17 cellular contexts compared by ENCODE assay signal in the genomic region with DNA sequence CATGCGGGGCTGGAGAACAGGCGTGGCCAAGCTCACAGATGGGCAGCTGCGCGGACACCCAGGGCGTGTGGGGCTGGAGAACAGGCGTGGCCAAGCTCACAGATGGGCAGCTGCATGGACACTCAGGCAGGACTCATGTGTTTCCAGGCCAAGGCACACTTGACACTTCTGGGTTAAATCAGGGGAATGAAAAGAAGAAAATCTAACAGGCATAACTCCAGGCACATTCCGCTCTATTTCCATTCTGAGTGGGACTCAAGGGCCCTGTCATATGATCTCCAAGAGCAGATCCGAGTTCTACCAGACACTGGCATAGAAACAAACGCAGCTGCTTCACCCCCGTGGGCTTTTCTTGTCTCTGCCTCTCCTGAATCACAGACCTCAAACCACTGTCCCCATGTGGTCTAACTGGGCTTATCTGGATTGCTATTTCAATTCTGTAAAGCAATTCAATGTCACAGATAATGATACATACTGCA. TPM values are rescaled to one million over a fixed set of nuclear protein-coding genes. Genes with fewer than 3 reads are reported as not detected.
DNase-seq lines count a peak whose midpoint lies in the region; ATAC-seq and TF ChIP-seq lines count a peak whose summit lies in the region.
"Had no signal": no experiment of that assay in that cellular context is flagged by ENCODE, and none has a peak within 500 bp of the region (broad histone marks: within the 10 kb centered on the region; RNA-seq: fewer than 3 reads in every experiment).

No MANE protein-coding gene starts in this region.

- H3K9me3 Mint-ChIP-seq in neural progenitor cell, result peaks cover 2% of the 10 kb centered on the region
- H3K9me3 Mint-ChIP-seq: activated naive CD4-positive, alpha-beta T cell treated with anti-CD3 and anti-CD28 coated beads for 36 hours had no signal

- CTCF ChIA-PET in PC-9 (lab: Charles Lee), result no interaction called here

- no peak overlapping the region for H2BK5ac ChIP-seq in mesenchymal stem cell (ENCODE audit: low read depth, low read length, poor library complexity, severe bottlenecking)

- ATAC-seq in left ventricle myocardium superior, result peak; percentile 83
- ATAC-seq: activated CD8-positive, alpha-beta memory T cell treated with anti-CD3 and anti-CD28 coated beads, Interleukin-2, amount 10 ng/mL, durations not matched to agents 7 days and 5 days had no signal

- H3K36me3 ChIP-seq in skeletal muscle tissue (ENCODE audit: control insufficient read depth in 3 of 3, insufficient read depth in 3 of 3, low read length in 3 of 3), result peaks cover 18 to 36% (median 21%) of the 10 kb centered on the region in 3 donors
- H3K36me3 ChIP-seq in mesenchymal stem cell (ENCODE audit: control insufficient read depth in 1 of 2, insufficient read depth in 2 of 2, low read depth in 1 of 2, low read length in 2 of 2), result peaks cover 61 to 65% of the 10 kb centered on the region in 2 experiments
- H3K36me3 ChIP-seq in neural progenitor cell, result no peaks in the 10 kb centered on the region
- H3K36me3 ChIP-seq in PC-9 (ENCODE audit: low read depth), result no peaks in the 10 kb centered on the region

- H3K9ac ChIP-seq in skeletal muscle tissue (ENCODE audit: low read depth in 1 of 3, low read length in 3 of 3) (peak overlapping the region in 2 of 3 donors; percentile 50 to 51), mesenchymal stem cell (ENCODE audit: low read length) (no peak overlapping the region), neural progenitor cell (no peak overlapping the region)

- peaks cover 8% of the 10 kb centered on the region for H3K27me3 Mint-ChIP-seq in neural progenitor cell (ENCODE audit: insufficient read depth, low read depth)
- H3K27me3 Mint-ChIP-seq: activated CD8-positive, alpha-beta memory T cell treated with anti-CD3 and anti-CD28 coated beads, Interleukin-2, amount 10 ng/mL, durations not matched to agents 7 days and 5 days had no signal

- H3K4me1 ChIP-seq in skeletal muscle tissue (ENCODE audit: control insufficient read depth in 3 of 3, insufficient read depth in 3 of 3, low read length in 3 of 3), result peaks cover 14 to 28% (median 19%) of the 10 kb centered on the region in 3 donors
- H3K4me1 ChIP-seq in mesenchymal stem cell (ENCODE audit: control insufficient read depth, insufficient read depth, low read depth, low read length), result peaks cover 8% of the 10 kb centered on the region
- no peaks in the 10 kb centered on the region for H3K4me1 ChIP-seq in neural progenitor cell
- H3K4me1 ChIP-seq in PC-9 (replicated peaks; ENCODE audit: insufficient read depth), result peaks cover 1% of the 10 kb centered on the region
- H3K4me1 ChIP-seq: upper lobe of left lung had no signal

- H2BK12ac ChIP-seq in mesenchymal stem cell (ENCODE audit: low read length in 2 of 2), result no peak overlapping the region

- no peak overlapping the region for H3K4ac ChIP-seq in mesenchymal stem cell (ENCODE audit: low read depth in 1 of 2, low read length in 2 of 2)

- no peak overlapping the region for H4K91ac ChIP-seq in mesenchymal stem cell (ENCODE audit: low read length)

- intact Hi-C loops in left ventricle myocardium superior (cut with micrococcal nuclease) (no loop called here), PC-9 (cut with micrococcal nuclease; ENCODE audit: unreplicated experiment) (no loop called here)

- no peak overlapping the region for H3K27ac ChIP-seq in skeletal muscle tissue (ENCODE audit: low read depth, low read length)
- no peak overlapping the region for H3K27ac ChIP-seq in mesenchymal stem cell (ENCODE audit: low read length, poor library complexity, severe bottlenecking)
- H3K27ac ChIP-seq in neural progenitor cell, result no peak overlapping the region
- H3K27ac ChIP-seq in PC-9, result no peak overlapping the region
- H3K27ac ChIP-seq: upper lobe of left lung had no signal

- no peak overlapping the region for H2AFZ ChIP-seq in mesenchymal stem cell (ENCODE audit: low read depth, low read length)
- H2AFZ ChIP-seq in neural progenitor cell (replicated peaks), result no peak overlapping the region
- no peak overlapping the region for H2AFZ ChIP-seq in PC-9

- no peak overlapping the region for H4K8ac ChIP-seq in mesenchymal stem cell (ENCODE audit: low read length)

- DNase-seq in NCI-H1417 (lab: John Stamatoyannopoulos, UW), result peak; percentile 26 to 97 (median 71)
- DNase-seq in NCI-H1417 treated with DMSO at 0.1 percent for 48 hours (lab: John Stamatoyannopoulos, UW), result no peak
- DNase-seq in NCI-H2171 (lab: John Stamatoyannopoulos, UW), result peak; percentile 3
- no peak for DNase-seq in left ventricle myocardium superior
- DNase-seq in mesenchymal stem cell, result no peak
- DNase-seq in neural progenitor cell (ENCODE audit: low spot score), result no peak
- DNase-seq in PC-9, result no peak
- DNase-seq: 8988T; activated CD8-positive, alpha-beta memory T cell treated with anti-CD3 and anti-CD28 coated beads, Interleukin-2, amount 10 ng/mL, durations not matched to agents 7 days and 5 days; activated naive CD4-positive, alpha-beta T cell treated with anti-CD3 and anti-CD28 coated beads for 36 hours; CD4-positive, CD25-positive, alpha-beta regulatory T cell; effector CD4-positive, alpha-beta T cell; immature natural killer cell; stimulated activated CD4-positive, alpha-beta T cell treated with anti-CD3 and anti-CD28 coated beads, Interleukin-2, amount 100 ng/mL, for 24 hours had no signal

- H3K23ac ChIP-seq in mesenchymal stem cell (ENCODE audit: low read length in 2 of 2), result no peak overlapping the region

- H3K27me3 ChIP-seq in skeletal muscle tissue (ENCODE audit: control insufficient read depth in 3 of 3, insufficient read depth in 3 of 3, low read length in 3 of 3), result no peaks in the 10 kb centered on the region
- no peaks in the 10 kb centered on the region for H3K27me3 ChIP-seq in mesenchymal stem cell (ENCODE audit: control insufficient read depth in 1 of 2, insufficient read depth in 1 of 2, low read length in 2 of 2)
- no peaks in the 10 kb centered on the region for H3K27me3 ChIP-seq in neural progenitor cell
- no peaks in the 10 kb centered on the region for H3K27me3 ChIP-seq in PC-9 (ENCODE audit: insufficient read depth, low read depth)
- H3K27me3 ChIP-seq: upper lobe of left lung had no signal

- peaks cover 31% of the 10 kb centered on the region for H3K36me3 Mint-ChIP-seq in neural progenitor cell

- peaks cover 3% of the 10 kb centered on the region for H3F3A ChIP-seq in neural progenitor cell (ENCODE audit: low read depth)
- H3F3A ChIP-seq in PC-9 (ENCODE audit: insufficient read depth, low read depth), result peaks cover 8% of the 10 kb centered on the region; the same call in 1 of the 2 replicates

- no peaks in the 10 kb centered on the region for H3K9me3 ChIP-seq in skeletal muscle tissue (ENCODE audit: control insufficient read depth in 3 of 3, low read length in 3 of 3)
- no peaks in the 10 kb centered on the region for H3K9me3 ChIP-seq in mesenchymal stem cell (ENCODE audit: control insufficient read depth, low read length)
- H3K9me3 ChIP-seq in neural progenitor cell (ENCODE audit: low read depth), result no peaks in the 10 kb centered on the region
- no peaks in the 10 kb centered on the region for H3K9me3 ChIP-seq in PC-9 (ENCODE audit: insufficient read depth, low read depth)
- H3K9me3 ChIP-seq: upper lobe of left lung had no signal

- H4K20me1 ChIP-seq in neural progenitor cell (ENCODE audit: low read depth), result no peaks in the 10 kb centered on the region
- H4K20me1 ChIP-seq in PC-9 (ENCODE audit: insufficient read depth), result no peaks in the 10 kb centered on the region

- H3K18ac ChIP-seq in mesenchymal stem cell (ENCODE audit: low read depth in 1 of 2, low read length in 2 of 2), result no peak overlapping the region

- no peak overlapping the region for H3K4me2 ChIP-seq in mesenchymal stem cell (ENCODE audit: low read length, poor library complexity, severe bottlenecking)
- H3K4me2 ChIP-seq in neural progenitor cell, result no peak overlapping the region
- H3K4me2 ChIP-seq in PC-9, result no peak overlapping the region

- TF ChIP-seq CTCF in neural progenitor cell (IDR thresholded peaks at IDR 0.05) (no peak), PC-9 (conservative IDR thresholded peaks at IDR 0.05) (no peak)

- POLR2A ChIA-PET in PC-9 (lab: Charles Lee; ENCODE audit: unreplicated experiment), result no interaction called here

- no peak overlapping the region for H3K4me3 Mint-ChIP-seq in neural progenitor cell
- H3K4me3 Mint-ChIP-seq: activated CD8-positive, alpha-beta memory T cell treated with anti-CD3 and anti-CD28 coated beads, Interleukin-2, amount 10 ng/mL, durations not matched to agents 7 days and 5 days; activated naive CD4-positive, alpha-beta T cell treated with anti-CD3 and anti-CD28 coated beads for 36 hours; immature natural killer cell had no signal

- no peak overlapping the region for H2BK15ac ChIP-seq in mesenchymal stem cell (ENCODE audit: low read depth, poor library complexity, severe bottlenecking)

- no peak overlapping the region for H3K27ac Mint-ChIP-seq in neural progenitor cell
- H3K27ac Mint-ChIP-seq: activated CD8-positive, alpha-beta memory T cell treated with anti-CD3 and anti-CD28 coated beads, Interleukin-2, amount 10 ng/mL, durations not matched to agents 7 days and 5 days had no signal

- no peaks in the 10 kb centered on the region for H3K79me2 ChIP-seq in neural progenitor cell (ENCODE audit: low read depth)
- H3K79me2 ChIP-seq in PC-9 (ENCODE audit: low read depth), result no peaks in the 10 kb centered on the region

- BruUV-seq in PC-9 (replicated peaks; lab: Mats Ljungman, UMichigan), result no TSS peak

- H3K4me3 ChIP-seq in skeletal muscle tissue (ENCODE audit: low read length in 3 of 3), result no peak overlapping the region
- no peak overlapping the region for H3K4me3 ChIP-seq in mesenchymal stem cell (ENCODE audit: insufficient read depth in 1 of 2, low read depth in 1 of 2, low read length in 2 of 2)
- H3K4me3 ChIP-seq in neural progenitor cell, result no peak overlapping the region
- H3K4me3 ChIP-seq in PC-9, result no peak overlapping the region
- H3K4me3 ChIP-seq: upper lobe of left lung had no signal

- H2AK5ac ChIP-seq in mesenchymal stem cell (ENCODE audit: low read length, severe bottlenecking), result no peak overlapping the region

- H3K79me1 ChIP-seq in mesenchymal stem cell (replicated peaks; ENCODE audit: low read length, poor library complexity, severe bottlenecking), result peaks cover 24% of the 10 kb centered on the region

- peaks cover 5% of the 10 kb centered on the region for H3K4me1 Mint-ChIP-seq in neural progenitor cell
- H3K4me1 Mint-ChIP-seq: activated CD8-positive, alpha-beta memory T cell treated with anti-CD3 and anti-CD28 coated beads, Interleukin-2, amount 10 ng/mL, durations not matched to agents 7 days and 5 days had no signal

- 94% methylated on average over 10 of the region's 10 CpGs for WGBS in mesenchymal stem cell

- H2BK120ac ChIP-seq in mesenchymal stem cell (ENCODE audit: low read depth, low read length), result no peak overlapping the region

- H3K14ac ChIP-seq in mesenchymal stem cell (ENCODE audit: low read length in 2 of 2), result no peak overlapping the region

- H3K9me2 ChIP-seq in PC-9 (ENCODE audit: insufficient read depth), result no peaks in the 10 kb centered on the region

RNA-seq across cellular contexts. Expression of a gene that starts 17.4 kb away (rescaled TPM):
- 0.37 TPM for total RNA-seq in left ventricle myocardium superior
- total RNA-seq in skeletal muscle tissue, result under 0.01 TPM
- 0.43 TPM for polyA plus RNA-seq in mesenchymal stem cell (2013, experiment 1 of 2)
- 0.45 TPM for polyA plus RNA-seq in mesenchymal stem cell (2013, experiment 2 of 2)
- not detected in 2 replicates for total RNA-seq in neural progenitor cell (ENCODE audit: low replicate concordance)
- total RNA-seq in PC-9 (2021), result 1.5 and 1.7 TPM in 2 replicates
- total RNA-seq: bronchial epithelial cell had no signal

Comparison
In these comparisons a context has a peak if more than half of its experiments do, and no peak if none do; other contexts are left out.
1. DNase-seq: peak in NCI-H1417 (3 of 3) and NCI-H2171 (single experiment); none in NCI-H1417 treated with DMSO at 0.1 percent for 48 hours (single experiment), left ventricle myocardium superior (single experiment), mesenchymal stem cell (single experiment), neural progenitor cell (single experiment) and PC-9 (0 of 2).
2. H3K9ac ChIP-seq: peak in skeletal muscle tissue (2 of 3); none in mesenchymal stem cell (single experiment) and neural progenitor cell (single experiment).